Comparison of ENCODE assay signal across 20 cellular contexts in genomic region chr12:11980133-11980532, GRCh38.
A peak's percentile ranks its signal among the peaks of the same experiment; 100 is the strongest.
DNase-seq lines count a peak whose midpoint lies in the region; ATAC-seq, FAIRE-seq and TF ChIP-seq lines count a peak whose summit lies in the region.
"Had no signal": no experiment of that assay in that cellular context is flagged by ENCODE, and none has a peak within 500 bp of the region (broad histone marks: within the 10 kb centered on the region; RNA-seq: fewer than 3 reads in every experiment).

No MANE protein-coding gene starts in this region.

- H3K9ac ChIP-seq in neural progenitor cell = no peak overlapping the region

- no peak for TF ChIP-seq EP300 in upper lobe of left lung (IDR thresholded peaks at IDR 0.05)

- H3K9me3 ChIP-seq in upper lobe of left lung = no peaks in the 10 kb centered on the region
- no peaks in the 10 kb centered on the region for H3K9me3 ChIP-seq in neural progenitor cell (ENCODE audit: low read depth)
- H3K9me3 ChIP-seq: lower lobe of right lung, MG63, spleen, uterus had no signal

- peak overlapping the region; percentile 32 for H3K4me3 Mint-ChIP-seq in activated CD4-positive, alpha-beta T cell treated with anti-CD3 and anti-CD28 coated beads, Interleukin-2, amount 10 ng/mL, durations not matched to agents 24 days and 14 days
- H3K4me3 Mint-ChIP-seq in activated T-helper 1 cell treated with anti-CD3 and anti-CD28 coated beads, Interleukin-12 subunit alpha, Interleukin-12 subunit beta, Interleukin-2, Interleukin-4 antibody, amounts not matched to agents 30 ng/mL and 10 ng/mL and 1 ng/mL, durations not matched to agents 14 hours and 24 hours and 36 hours = no peak overlapping the region
- H3K4me3 Mint-ChIP-seq in natural killer cell (peak overlapping the region; percentile 31), neural progenitor cell (no peak overlapping the region)

- H3K4me1 ChIP-seq in upper lobe of left lung (no peaks in the 10 kb centered on the region), neural progenitor cell (no peaks in the 10 kb centered on the region)
- H3K4me1 ChIP-seq: lower lobe of right lung, uterus had no signal

- peaks cover 35% of the 10 kb centered on the region for H3K9me3 Mint-ChIP-seq in activated CD4-positive, alpha-beta T cell treated with anti-CD3 and anti-CD28 coated beads, Interleukin-2, amount 10 ng/mL, durations not matched to agents 24 days and 14 days
- H3K9me3 Mint-ChIP-seq in activated T-helper 1 cell treated with anti-CD3 and anti-CD28 coated beads, Interleukin-12 subunit alpha, Interleukin-12 subunit beta, Interleukin-2, Interleukin-4 antibody, amounts not matched to agents 30 ng/mL and 10 ng/mL and 1 ng/mL, durations not matched to agents 14 hours and 24 hours and 36 hours = peaks cover 30% of the 10 kb centered on the region
- H3K9me3 Mint-ChIP-seq in natural killer cell (no peaks in the 10 kb centered on the region), neural progenitor cell (no peaks in the 10 kb centered on the region)

- 86 to 87% methylated on average over 2 of the region's 2 CpGs for WGBS in upper lobe of left lung, 2 donors

- H3K4me1 Mint-ChIP-seq in activated CD4-positive, alpha-beta T cell treated with anti-CD3 and anti-CD28 coated beads, Interleukin-2, amount 10 ng/mL, durations not matched to agents 24 days and 14 days = peaks cover 60% of the 10 kb centered on the region
- H3K4me1 Mint-ChIP-seq in activated T-helper 1 cell treated with anti-CD3 and anti-CD28 coated beads, Interleukin-12 subunit alpha, Interleukin-12 subunit beta, Interleukin-2, Interleukin-4 antibody, amounts not matched to agents 30 ng/mL and 10 ng/mL and 1 ng/mL, durations not matched to agents 14 hours and 24 hours and 36 hours (ENCODE audit: low read depth) = peaks cover 60% of the 10 kb centered on the region
- H3K4me1 Mint-ChIP-seq in natural killer cell (peaks cover 41 to 43% of the 10 kb centered on the region in 2 donors), neural progenitor cell (no peaks in the 10 kb centered on the region)

- H3K4me3 ChIP-seq in upper lobe of left lung (no peak overlapping the region), neural progenitor cell (no peak overlapping the region)
- H3K4me3 ChIP-seq: dorsolateral prefrontal cortex, hepatocyte, lower lobe of right lung, MG63, spleen, uterus had no signal

- intact Hi-C loops in activated CD4-positive, alpha-beta T cell treated with anti-CD3 and anti-CD28 coated beads, Interleukin-2, amount 10 ng/mL, durations not matched to agents 24 days and 14 days (cut with micrococcal nuclease) = no loop called here
- intact Hi-C loops in activated T-helper 1 cell treated with anti-CD3 and anti-CD28 coated beads, Interleukin-12 subunit alpha, Interleukin-12 subunit beta, Interleukin-2, Interleukin-4 antibody, amounts not matched to agents 30 ng/mL and 10 ng/mL and 1 ng/mL, durations not matched to agents 14 hours and 24 hours and 36 hours (cut with micrococcal nuclease) = loop anchor here (2.0 kb wide), 1 partner anchor 91 kb away; the partner anchor contains the start of gene BCL2L14
- intact Hi-C loops in natural killer cell (cut with micrococcal nuclease) = loop anchor here (2.0 to 10.0 kb wide), 2 partner anchors 327 to 745 kb away; no protein-coding TSS in a partner anchor

- no peaks in the 10 kb centered on the region for H3K79me2 ChIP-seq in neural progenitor cell (ENCODE audit: low read depth)
- H3K79me2 ChIP-seq: hepatocyte had no signal

- peaks cover 32% of the 10 kb centered on the region for H3K36me3 Mint-ChIP-seq in activated CD4-positive, alpha-beta T cell treated with anti-CD3 and anti-CD28 coated beads, Interleukin-2, amount 10 ng/mL, durations not matched to agents 24 days and 14 days (ENCODE audit: low read depth)
- peaks cover 29% of the 10 kb centered on the region for H3K36me3 Mint-ChIP-seq in activated T-helper 1 cell treated with anti-CD3 and anti-CD28 coated beads, Interleukin-12 subunit alpha, Interleukin-12 subunit beta, Interleukin-2, Interleukin-4 antibody, amounts not matched to agents 30 ng/mL and 10 ng/mL and 1 ng/mL, durations not matched to agents 14 hours and 24 hours and 36 hours (ENCODE audit: low read depth)
- H3K36me3 Mint-ChIP-seq in natural killer cell = no peaks in the 10 kb centered on the region
- H3K36me3 Mint-ChIP-seq in neural progenitor cell = no peaks in the 10 kb centered on the region

- TF ChIP-seq CTCF in natural killer cell (IDR thresholded peaks at IDR 0.05) (no peak), upper lobe of left lung (IDR thresholded peaks at IDR 0.05) (no peak), neural progenitor cell (IDR thresholded peaks at IDR 0.05) (no peak)

- no peaks in the 10 kb centered on the region for H3F3A ChIP-seq in neural progenitor cell (ENCODE audit: low read depth)

- no peaks in the 10 kb centered on the region for H3K27me3 Mint-ChIP-seq in activated CD4-positive, alpha-beta T cell treated with anti-CD3 and anti-CD28 coated beads, Interleukin-2, amount 10 ng/mL, durations not matched to agents 24 days and 14 days
- no peaks in the 10 kb centered on the region for H3K27me3 Mint-ChIP-seq in activated T-helper 1 cell treated with anti-CD3 and anti-CD28 coated beads, Interleukin-12 subunit alpha, Interleukin-12 subunit beta, Interleukin-2, Interleukin-4 antibody, amounts not matched to agents 30 ng/mL and 10 ng/mL and 1 ng/mL, durations not matched to agents 14 hours and 24 hours and 36 hours (ENCODE audit: insufficient read depth)
- H3K27me3 Mint-ChIP-seq in natural killer cell (ENCODE audit: low read depth in 2 of 2) (peaks cover 32 to 47% of the 10 kb centered on the region in 2 donors), neural progenitor cell (ENCODE audit: insufficient read depth, low read depth) (peaks cover 3% of the 10 kb centered on the region)

- no peaks in the 10 kb centered on the region for H3K27me3 ChIP-seq in upper lobe of left lung
- no peaks in the 10 kb centered on the region for H3K27me3 ChIP-seq in neural progenitor cell
- H3K27me3 ChIP-seq: dorsolateral prefrontal cortex, hepatocyte, MG63, spleen, uterus had no signal

- no peak overlapping the region for H3K27ac ChIP-seq in upper lobe of left lung
- no peak overlapping the region for H3K27ac ChIP-seq in neural progenitor cell
- H3K27ac ChIP-seq: dorsolateral prefrontal cortex, hepatocyte, lower lobe of right lung, uterus had no signal

- DNase-seq in activated CD4-positive, alpha-beta T cell treated with anti-CD3 and anti-CD28 coated beads, Interleukin-2, amount 10 ng/mL, durations not matched to agents 24 days and 14 days = no peak
- DNase-seq in activated CD4-positive, alpha-beta T cell treated with anti-CD3 and anti-CD28 coated beads, Interleukin-2, amount 50 U/mL, for 4 hours = no peak
- DNase-seq in GM12892 (ENCODE audit: insufficient read length) (no peak), natural killer cell (no peak), upper lobe of left lung (no peak), neural progenitor cell (ENCODE audit: low spot score) (no peak)
- no peak for DNase-seq in activated T-helper 1 cell treated with anti-CD3 and anti-CD28 coated beads, Interleukin-12 subunit alpha, Interleukin-12 subunit beta, Interleukin-2, Interleukin-4 antibody, amounts not matched to agents 30 ng/mL and 10 ng/mL and 1 ng/mL, durations not matched to agents 14 hours and 24 hours and 36 hours (ENCODE audit: low spot score)
- DNase-seq: dorsolateral prefrontal cortex; foreskin fibroblast; lower lobe of right lung; MG63; NCI-H748 treated with DMSO at 0.1 percent for 48 hours; nucleus accumbens; Right ventricle myocardium superior; spleen; stimulated activated CD4-positive, alpha-beta T cell treated with anti-CD3 and anti-CD28 coated beads, Interleukin-4, amount 100 ng/mL, for 4 hours; uterus had no signal

- FAIRE-seq in GM12892 (lab: Jason Lieb, UNC) = peak; percentile 87
- FAIRE-seq: D721Med had no signal

- H3K36me3 ChIP-seq in upper lobe of left lung (no peaks in the 10 kb centered on the region), neural progenitor cell (no peaks in the 10 kb centered on the region)
- H3K36me3 ChIP-seq: lower lobe of right lung, MG63, spleen, uterus had no signal

- TF ChIP-seq POLR2A in GM12892 (IDR thresholded peaks at IDR 0.05; ENCODE audit: low read depth, low read length) (no peak), upper lobe of left lung (IDR thresholded peaks at IDR 0.05) (no peak)

- H4K20me1 ChIP-seq in neural progenitor cell (ENCODE audit: low read depth) = no peaks in the 10 kb centered on the region

- ATAC-seq in natural killer cell (no peak), GM21360 (IDR thresholded peaks at IDR 0.05; ENCODE audit: unreplicated experiment) (no peak), upper lobe of left lung (ENCODE audit: low FRiP score in 2 of 2) (no peak)
- ATAC-seq: lower lobe of right lung had no signal

- no peak overlapping the region for H2AFZ ChIP-seq in neural progenitor cell (replicated peaks)
- H2AFZ ChIP-seq: hepatocyte had no signal

- H3K4me2 ChIP-seq in neural progenitor cell = no peak overlapping the region
- H3K4me2 ChIP-seq: hepatocyte had no signal

- peak overlapping the region; percentile 99 for H3K27ac Mint-ChIP-seq in activated CD4-positive, alpha-beta T cell treated with anti-CD3 and anti-CD28 coated beads, Interleukin-2, amount 10 ng/mL, durations not matched to agents 24 days and 14 days
- peak overlapping the region; percentile 95 for H3K27ac Mint-ChIP-seq in activated T-helper 1 cell treated with anti-CD3 and anti-CD28 coated beads, Interleukin-12 subunit alpha, Interleukin-12 subunit beta, Interleukin-2, Interleukin-4 antibody, amounts not matched to agents 30 ng/mL and 10 ng/mL and 1 ng/mL, durations not matched to agents 14 hours and 24 hours and 36 hours
- peak overlapping the region; percentile 70 to 81 for H3K27ac Mint-ChIP-seq in natural killer cell
- no peak overlapping the region for H3K27ac Mint-ChIP-seq in neural progenitor cell

Comparison
In these comparisons a context has a peak if more than half of its experiments do, and no peak if none do; other contexts are left out.
1. H3K4me3 Mint-ChIP-seq: peak in activated CD4-positive, alpha-beta T cell treated with anti-CD3 and anti-CD28 coated beads, Interleukin-2, amount 10 ng/mL, durations not matched to agents 24 days and 14 days (single experiment) and natural killer cell (single experiment); none in activated T-helper 1 cell treated with anti-CD3 and anti-CD28 coated beads, Interleukin-12 subunit alpha, Interleukin-12 subunit beta, Interleukin-2, Interleukin-4 antibody, amounts not matched to agents 30 ng/mL and 10 ng/mL and 1 ng/mL, durations not matched to agents 14 hours and 24 hours and 36 hours (single experiment) and neural progenitor cell (single experiment).